21 cellular contexts compared by ENCODE assay signal in genomic region chr1:232017057-232017456, GRCh38.
"Had no signal": no experiment of that assay in that cellular context is flagged by ENCODE, and none has a peak within 500 bp of the region (broad histone marks: within the 10 kb centered on the region; RNA-seq: fewer than 3 reads in every experiment).

No MANE protein-coding gene starts in this region.

- H3K9ac ChIP-seq: parathyroid adenoma had no signal

- ATAC-seq: gastroesophageal sphincter; left cardiac atrium; lower lobe of right lung; stimulated activated effector memory CD8-positive, alpha-beta T cell treated with anti-CD3 and anti-CD28 coated beads, Interleukin-12 subunit alpha, Interleukin-12 subunit beta, amount 100 ng/mL, for 72 hours; stimulated activated naive CD8-positive, alpha-beta T cell treated with anti-CD3 and anti-CD28 coated beads, Interleukin-15, Interleukin-2, amounts not matched to agents 100 U/mL and 50 U/mL, for 24 hours; upper lobe of right lung had no signal

- DNase-seq: dorsolateral prefrontal cortex; effector CD8-positive, alpha-beta T cell; glutamatergic neuron; immature natural killer cell; left cardiac atrium; left ventricle myocardium inferior; lower lobe of right lung; naive B cell; nephron progenitor cell; stimulated activated CD4-positive, alpha-beta T cell treated with anti-CD3 and anti-CD28 coated beads, Interleukin-4, amount 100 ng/mL, for 1 hour; stimulated activated CD8-positive, alpha-beta memory T cell treated with anti-CD3 and anti-CD28 coated beads, Interleukin-4, amount 100 ng/mL, for 48 hours; stimulated activated naive CD8-positive, alpha-beta T cell treated with anti-CD3 and anti-CD28 coated beads, Interleukin-15, Interleukin-2, amounts not matched to agents 100 U/mL and 50 U/mL, for 24 hours; testis; upper lobe of right lung had no signal

- H3K27ac ChIP-seq: coronary artery, dorsolateral prefrontal cortex, gastroesophageal sphincter, left ventricle myocardium inferior, lower lobe of right lung, parathyroid adenoma, prostate gland, testis, tibial nerve, upper lobe of right lung, vagina had no signal

- H3K4me3 ChIP-seq: coronary artery, dorsolateral prefrontal cortex, gastroesophageal sphincter, left ventricle myocardium inferior, lower lobe of right lung, prostate gland, testis, tibial nerve, upper lobe of right lung, vagina had no signal

- H3K4me1 ChIP-seq: parathyroid adenoma, prostate gland, testis had no signal

- H3K36me3 ChIP-seq: gastroesophageal sphincter, left ventricle myocardium inferior, lower lobe of right lung, prostate gland, tibial nerve, upper lobe of right lung, vagina had no signal

- H3K27me3 ChIP-seq: dorsolateral prefrontal cortex, gastroesophageal sphincter, testis, tibial nerve, upper lobe of right lung, vagina had no signal

- H2AFZ ChIP-seq: parathyroid adenoma had no signal

- H3K9me3 ChIP-seq: gastroesophageal sphincter, left ventricle myocardium inferior, lower lobe of right lung, prostate gland, testis, tibial nerve, upper lobe of right lung, vagina had no signal
